Comparison of ENCODE assay signal across 29 cellular contexts in genomic region chr13:91725646-91726045, GRCh38.
"Had no signal": no experiment of that assay in that cellular context is flagged by ENCODE, and none has a peak within 500 bp of the region (broad histone marks: within the 10 kb centered on the region; RNA-seq: fewer than 3 reads in every experiment).

No MANE protein-coding gene starts in this region.

- H3K36me3 ChIP-seq: adrenal gland, colonic mucosa, esophagus squamous epithelium, gastroesophageal sphincter had no signal

- DNase-seq: activated CD4-positive, alpha-beta memory T cell treated with anti-CD3 and anti-CD28 coated beads for 36 hours; activated CD4-positive, alpha-beta T cell treated with anti-CD3 and anti-CD28 coated beads for 36 hours; activated CD4-positive, alpha-beta T cell treated with anti-CD3 and anti-CD28 coated beads, Interleukin-2, amount 10 ng/mL, durations not matched to agents 24 days and 14 days; activated CD4-positive, CD25-positive, alpha-beta regulatory T cell; activated CD4-positive, CD25-positive, alpha-beta regulatory T cell treated with anti-CD3 and anti-CD28 coated beads, Interleukin-2, amount 50 U/mL, for 72 hours; activated CD8-positive, alpha-beta memory T cell treated with anti-CD3 and anti-CD28 coated beads, Interleukin-2, amount 10 ng/mL, durations not matched to agents 7 days and 5 days; activated CD8-positive, alpha-beta memory T cell treated with anti-CD3 and anti-CD28 coated beads, Interleukin-2, amount 50 U/mL, for 4 hours; activated CD8-positive, alpha-beta T cell treated with anti-CD3 and anti-CD28 coated beads, Interleukin-2, amount 10 ng/mL, durations not matched to agents 7 days and 5 days; activated effector memory CD4-positive, alpha-beta T cell treated with anti-CD3 and anti-CD28 coated beads, Interleukin-2, amount 50 U/mL, for 16 hours; activated naive CD4-positive, alpha-beta T cell treated with anti-CD3 and anti-CD28 coated beads for 36 hours; activated naive CD8-positive, alpha-beta T cell treated with anti-CD3 and anti-CD28 coated beads for 36 hours; activated naive CD8-positive, alpha-beta T cell treated with anti-CD3 and anti-CD28 coated beads, Interleukin-2, amount 50 U/mL, for 24 hours; activated T-cell treated with anti-CD3 and anti-CD28 coated beads, Interleukin-2, amount 50 U/mL, for 1 hour; activated T-cell treated with anti-CD3 and anti-CD28 coated beads, Interleukin-2, amount 50 U/mL, for 48 hours; adrenal gland; amygdala; aorta; body of pancreas; central memory CD4-positive, alpha-beta T cell; cerebellar nuclear complex; colonic mucosa; effector CD8-positive, alpha-beta T cell; esophagus squamous epithelium; foreskin melanocyte; T-helper 1 cell; T-helper 17 cell; T1000 had no signal

- H3K4me1 ChIP-seq: body of pancreas, colonic mucosa, esophagus squamous epithelium, gastroesophageal sphincter had no signal

- H3K4me3 ChIP-seq: body of pancreas, colonic mucosa, esophagus squamous epithelium, gastroesophageal sphincter had no signal

- H3K27me3 ChIP-seq: adrenal gland, body of pancreas, colonic mucosa, esophagus squamous epithelium, gastroesophageal sphincter had no signal

- ATAC-seq: activated CD4-positive, alpha-beta T cell treated with anti-CD3 and anti-CD28 coated beads for 36 hours; activated CD8-positive, alpha-beta memory T cell treated with anti-CD3 and anti-CD28 coated beads, Interleukin-2, amount 10 ng/mL, durations not matched to agents 7 days and 5 days; activated CD8-positive, alpha-beta T cell treated with anti-CD3 and anti-CD28 coated beads, Interleukin-2, amount 10 ng/mL, durations not matched to agents 7 days and 5 days; activated naive CD8-positive, alpha-beta T cell treated with anti-CD3 and anti-CD28 coated beads, Interleukin-2, amount 50 U/mL, for 24 hours; body of pancreas; gastroesophageal sphincter; T-helper 17 cell had no signal

- H3K9me3 ChIP-seq: adrenal gland, colonic mucosa, esophagus squamous epithelium, gastroesophageal sphincter had no signal

- H3K27ac ChIP-seq: body of pancreas, colonic mucosa, epithelial cell of prostate, esophagus squamous epithelium, gastroesophageal sphincter had no signal
